Comparison of ENCODE assay signal across 13 cellular contexts in genomic region chr10:88110355-88110754, GRCh38.
DNase-seq lines count a peak whose midpoint lies in the region; TF ChIP-seq lines count a peak whose summit lies in the region.
"Had no signal": no experiment of that assay in that cellular context is flagged by ENCODE, and none has a peak within 500 bp of the region (broad histone marks: within the 10 kb centered on the region; RNA-seq: fewer than 3 reads in every experiment).

No MANE protein-coding gene starts in this region.

- no peak overlapping the region for H3K18ac ChIP-seq in mesendoderm (ENCODE audit: low read length)

- no peak overlapping the region for H4K5ac ChIP-seq in mesendoderm (ENCODE audit: low read length)

- no peak overlapping the region for H3K56ac ChIP-seq in mesendoderm (ENCODE audit: low read length)

- H3K23ac ChIP-seq in mesendoderm (ENCODE audit: low read length) = no peak overlapping the region

- H2BK15ac ChIP-seq in mesendoderm (replicated peaks; ENCODE audit: low read depth) = no peak overlapping the region

- no peaks in the 10 kb centered on the region for H3K9me3 Mint-ChIP-seq in CD4-positive, alpha-beta memory T cell
- H3K9me3 Mint-ChIP-seq: activated naive CD4-positive, alpha-beta T cell treated with anti-CD3 and anti-CD28 coated beads, Interleukin-2, amount 50 U/mL, for 24 hours; CD8-positive, alpha-beta memory T cell had no signal

- H3K79me2 ChIP-seq in mesendoderm (ENCODE audit: control insufficient read depth, insufficient read depth, low read length) = no peaks in the 10 kb centered on the region

- intact Hi-C loops in left ventricle myocardium inferior (cut with micrococcal nuclease) = loop anchor here (10.0 kb wide), 1 partner anchor 246 kb away; the partner anchor contains the start of genes KLLN and PTEN
- intact Hi-C loops in CD4-positive, alpha-beta memory T cell (cut with micrococcal nuclease) = no loop called here

- H3K4me3 ChIP-seq in BJ (ENCODE audit: low read depth, low read length) (no peak overlapping the region), mesendoderm (ENCODE audit: low read length) (no peak overlapping the region), left ventricle myocardium inferior (no peak overlapping the region)
- no peak overlapping the region for H3K4me3 ChIP-seq in CD4-positive, alpha-beta memory T cell (ENCODE audit: low read length in 2 of 2)
- H3K4me3 ChIP-seq: skin epidermis had no signal

- no peak for TF ChIP-seq CTCF in BJ (IDR thresholded peaks at IDR 0.05; ENCODE audit: insufficient read depth, low read depth, low read length)
- TF ChIP-seq CTCF in left ventricle myocardium inferior (IDR thresholded peaks at IDR 0.05; ENCODE audit: borderline replicate concordance) = no peak

- no peak overlapping the region for H3K4me2 ChIP-seq in mesendoderm (ENCODE audit: low read length)

- no peak overlapping the region for H2BK120ac ChIP-seq in mesendoderm (ENCODE audit: low read depth, low read length)

- peak overlapping the region in 1 of 7 donors; percentile 30 for H3K27ac Mint-ChIP-seq in CD4-positive, alpha-beta memory T cell
- H3K27ac Mint-ChIP-seq: activated naive CD4-positive, alpha-beta T cell treated with anti-CD3 and anti-CD28 coated beads, Interleukin-2, amount 50 U/mL, for 24 hours; CD8-positive, alpha-beta memory T cell had no signal

- H2BK5ac ChIP-seq in mesendoderm (ENCODE audit: low read length) = no peak overlapping the region

- H3K36me3 ChIP-seq in BJ (ENCODE audit: control insufficient read depth, insufficient read depth, low read length) (no peaks in the 10 kb centered on the region), mesendoderm (ENCODE audit: control insufficient read depth, insufficient read depth, low read length) (no peaks in the 10 kb centered on the region), left ventricle myocardium inferior (no peaks in the 10 kb centered on the region)
- no peaks in the 10 kb centered on the region for H3K36me3 ChIP-seq in CD4-positive, alpha-beta memory T cell (ENCODE audit: insufficient read depth, low read length)

- H3K27me3 ChIP-seq in BJ (ENCODE audit: control insufficient read depth, insufficient read depth, low read length) = no peaks in the 10 kb centered on the region
- no peaks in the 10 kb centered on the region for H3K27me3 ChIP-seq in mesendoderm (ENCODE audit: insufficient read depth, low read length, poor library complexity)
- H3K27me3 ChIP-seq in left ventricle myocardium inferior (ENCODE audit: low read depth) = no peaks in the 10 kb centered on the region
- H3K27me3 ChIP-seq in CD4-positive, alpha-beta memory T cell (ENCODE audit: insufficient read depth, low read length) = no peaks in the 10 kb centered on the region

- no peak overlapping the region for H3K4me3 Mint-ChIP-seq in CD4-positive, alpha-beta memory T cell
- H3K4me3 Mint-ChIP-seq: activated naive CD4-positive, alpha-beta T cell treated with anti-CD3 and anti-CD28 coated beads, Interleukin-2, amount 50 U/mL, for 24 hours; CD8-positive, alpha-beta memory T cell had no signal

- in situ Hi-C loops in KBM-7 (cut with MboI; ENCODE audit: low pct_unique_long_range_greater_than_20kb, low sequenced_read_pairs) = no loop called here

- CTCF ChIA-PET in BJ (lab: Yijun Ruan, JAX) = no interaction called here
- CTCF ChIA-PET in CD4-positive, alpha-beta memory T cell (lab: Charles Lee; ENCODE audit: partially characterized antibody) = interaction anchor here (1.0 to 1.3 kb wide), 2 partner anchors 19 to 259 kb away, joined by 3 read pairs; no protein-coding TSS in a partner anchor

- DNase-seq in BJ (ENCODE audit: low read depth) (peak; percentile 31), HT1080 (ENCODE audit: low read depth) (peak; percentile 93), astrocyte of the hippocampus (ENCODE audit: low read depth, low spot score) (peak; percentile 66), mesendoderm (peak; percentile 25), left ventricle myocardium inferior (no peak), NCI-H345 treated with DMSO at 0.1 percent for 48 hours (lab: John Stamatoyannopoulos, UW; ENCODE audit: unreplicated experiment) (no peak), KBM-7 (no peak)
- no peak for DNase-seq in CD4-positive, alpha-beta memory T cell
- DNase-seq: CD8-positive, alpha-beta memory T cell; Kasumi-1 had no signal

- H4K8ac ChIP-seq in mesendoderm (ENCODE audit: low read depth, low read length) = no peak overlapping the region

- H3K4me1 Mint-ChIP-seq in CD4-positive, alpha-beta memory T cell = peaks cover 12 to 25% (median 19%) of the 10 kb centered on the region in 4 donors

- no peaks in the 10 kb centered on the region for H3K79me1 ChIP-seq in mesendoderm (ENCODE audit: low read length)

- no peaks in the 10 kb centered on the region for H3K4me1 ChIP-seq in mesendoderm (ENCODE audit: control insufficient read depth, low read depth, low read length)
- H3K4me1 ChIP-seq in left ventricle myocardium inferior = peaks cover 7% of the 10 kb centered on the region
- peaks cover 6% of the 10 kb centered on the region for H3K4me1 ChIP-seq in CD4-positive, alpha-beta memory T cell (ENCODE audit: insufficient read depth, low read length)

- H3K9ac ChIP-seq in mesendoderm (ENCODE audit: low read length) = no peak overlapping the region

- no peaks in the 10 kb centered on the region for H3K9me3 ChIP-seq in left ventricle myocardium inferior (replicated peaks)
- H3K9me3 ChIP-seq in CD4-positive, alpha-beta memory T cell (ENCODE audit: control insufficient read depth in 1 of 2, low read length in 2 of 2) = no peaks in the 10 kb centered on the region

- no peaks in the 10 kb centered on the region for H3K36me3 Mint-ChIP-seq in CD4-positive, alpha-beta memory T cell
- H3K36me3 Mint-ChIP-seq: CD8-positive, alpha-beta memory T cell had no signal

- H3K27ac ChIP-seq in mesendoderm (ENCODE audit: low read depth, low read length) (no peak overlapping the region), left ventricle myocardium inferior (replicated peaks) (no peak overlapping the region)
- H3K27ac ChIP-seq in CD4-positive, alpha-beta memory T cell (ENCODE audit: low read depth, low read length) = no peak overlapping the region
- H3K27ac ChIP-seq: skin epidermis, VCaP had no signal

- no peak overlapping the region for H3K4ac ChIP-seq in mesendoderm (ENCODE audit: low read depth, low read length)

- no peak overlapping the region for H2AK5ac ChIP-seq in mesendoderm (ENCODE audit: low read length)

- POLR2A ChIA-PET in BJ (lab: Charles Lee) = no interaction called here
- POLR2A ChIA-PET in CD4-positive, alpha-beta memory T cell (lab: Charles Lee; ENCODE audit: partially characterized antibody) = interaction anchor here (1.3 kb wide), 1 partner anchor 247 kb away, joined by 3 read pairs; the partner anchor contains the start of genes KLLN and PTEN

- peaks cover 0 to 1% of the 10 kb centered on the region in 2 donors for H3K27me3 Mint-ChIP-seq in CD4-positive, alpha-beta memory T cell
- H3K27me3 Mint-ChIP-seq: activated naive CD4-positive, alpha-beta T cell treated with anti-CD3 and anti-CD28 coated beads, Interleukin-2, amount 50 U/mL, for 24 hours had no signal

Comparison
In these comparisons a context has a peak if more than half of its experiments do, and no peak if none do; other contexts are left out.
1. DNase-seq: peak in BJ (single experiment), HT1080 (single experiment), astrocyte of the hippocampus (single experiment) and mesendoderm (single experiment); none in left ventricle myocardium inferior (single experiment), CD4-positive, alpha-beta memory T cell (0 of 5), NCI-H345 treated with DMSO at 0.1 percent for 48 hours (single experiment) and KBM-7 (single experiment).